Comparison of ENCODE assay signal across 1 cellular context in genomic region chr14:102580552-102581110, GRCh38.
TF ChIP-seq lines count a peak whose summit lies in the region.

No MANE protein-coding gene starts in this region.

TF ChIP-seq in SK-N-SH, 30 proteins besides CTCF, POLR2A, EP300 and RAD21 (continued from another document):
- no peak for TF ChIP-seq NRF1 (IDR thresholded peaks at IDR 0.05; ENCODE audit: low read depth, low read length)
